ENCODE assay signal across 22 cellular contexts in genomic region chr18:73409242-73409641, GRCh38.
DNase-seq lines count a peak whose midpoint lies in the region; ATAC-seq and TF ChIP-seq lines count a peak whose summit lies in the region.
"Had no signal": no experiment of that assay in that cellular context is flagged by ENCODE, and none has a peak within 500 bp of the region (broad histone marks: within the 10 kb centered on the region; RNA-seq: fewer than 3 reads in every experiment).

No MANE protein-coding gene starts in this region.

- TF ChIP-seq CTCF in astrocyte of the spinal cord (IDR thresholded peaks at IDR 0.05; ENCODE audit: low read depth, low read length) (no peak), fibroblast of pulmonary artery (IDR thresholded peaks at IDR 0.05; ENCODE audit: low read length, missing control alignments) (no peak), retinal pigment epithelial cell (conservative IDR thresholded peaks at IDR 0.05; ENCODE audit: low read depth, low read length) (no peak)

- peak; percentile 44 for DNase-seq in M059J (ENCODE audit: low read depth)
- DNase-seq in astrocyte of the spinal cord (ENCODE audit: low read depth, low spot score): peak; percentile 51
- DNase-seq in fibroblast of pulmonary artery (ENCODE audit: low read depth): peak; percentile 20
- peak; percentile 54 for DNase-seq in retinal pigment epithelial cell (ENCODE audit: low read depth)
- no peak for DNase-seq in NCI-H1092 (lab: John Stamatoyannopoulos, UW)
- DNase-seq in effector memory CD4-positive, alpha-beta T cell: no peak
- no peak for DNase-seq in dedifferentiated amniotic fluid mesenchymal stem cell (ENCODE audit: extremely low spot score)
- DNase-seq: ACHN, AML-193, DMS79, HFFc6, MG63, NCI-H1092 treated with DMSO at 0.1 percent for 48 hours, NCI-H146, NCI-H2081, NCI-H2171 treated with DMSO at 0.1 percent for 48 hours, NCI-H446, NCI-H526 treated with DMSO at 0.1 percent for 48 hours had no signal

- H3K36me3 ChIP-seq in effector memory CD4-positive, alpha-beta T cell (ENCODE audit: control insufficient read depth, insufficient read depth, low read length): no peaks in the 10 kb centered on the region
- H3K36me3 ChIP-seq: MG63, SJSA1 had no signal

- H3K9me3 ChIP-seq in effector memory CD4-positive, alpha-beta T cell (ENCODE audit: control insufficient read depth, low read length): no peaks in the 10 kb centered on the region
- H3K9me3 ChIP-seq: MG63, SJSA1 had no signal

- ATAC-seq in GM18909 (IDR thresholded peaks at IDR 0.05; ENCODE audit: poor library complexity, unreplicated experiment): no peak
- ATAC-seq: Panc1 had no signal

- H3K27me3 ChIP-seq in effector memory CD4-positive, alpha-beta T cell (replicated peaks; ENCODE audit: control insufficient read depth, insufficient read depth, low read length, poor library complexity, severe bottlenecking): no peaks in the 10 kb centered on the region
- H3K27me3 ChIP-seq: MG63, SJSA1 had no signal

- no peak overlapping the region for H3K4me3 ChIP-seq in astrocyte of the spinal cord (ENCODE audit: low read depth, low read length)
- H3K4me3 ChIP-seq in fibroblast of pulmonary artery (replicated peaks; ENCODE audit: low read depth, low read length): no peak overlapping the region
- no peak overlapping the region for H3K4me3 ChIP-seq in retinal pigment epithelial cell (ENCODE audit: low read length)
- no peak overlapping the region for H3K4me3 ChIP-seq in effector memory CD4-positive, alpha-beta T cell (ENCODE audit: insufficient read depth, low read depth, low read length, poor library complexity, severe bottlenecking)
- H3K4me3 ChIP-seq: MG63, SJSA1 had no signal

- in situ Hi-C loops in astrocyte of the spinal cord (cut with HindIII; ENCODE audit: low sequenced_read_pairs): no loop called here

- H3K4me1 ChIP-seq in effector memory CD4-positive, alpha-beta T cell (ENCODE audit: control insufficient read depth, insufficient read depth, low read length, poor library complexity, severe bottlenecking): no peaks in the 10 kb centered on the region
- H3K4me1 ChIP-seq: SJSA1 had no signal

- no peak overlapping the region for H3K27ac ChIP-seq in effector memory CD4-positive, alpha-beta T cell (ENCODE audit: insufficient read depth, low read length, poor library complexity, severe bottlenecking)
- H3K27ac ChIP-seq: C4-2B, SJSA1 had no signal

Comparison
In these comparisons a context has a peak if more than half of its experiments do, and no peak if none do; other contexts are left out.
1. DNase-seq: peak in M059J (single experiment), astrocyte of the spinal cord (single experiment), fibroblast of pulmonary artery (single experiment) and retinal pigment epithelial cell (single experiment); none in NCI-H1092 (single experiment), effector memory CD4-positive, alpha-beta T cell (0 of 3) and dedifferentiated amniotic fluid mesenchymal stem cell (single experiment).